1 cellular context compared by ENCODE assay signal in the genomic region with DNA sequence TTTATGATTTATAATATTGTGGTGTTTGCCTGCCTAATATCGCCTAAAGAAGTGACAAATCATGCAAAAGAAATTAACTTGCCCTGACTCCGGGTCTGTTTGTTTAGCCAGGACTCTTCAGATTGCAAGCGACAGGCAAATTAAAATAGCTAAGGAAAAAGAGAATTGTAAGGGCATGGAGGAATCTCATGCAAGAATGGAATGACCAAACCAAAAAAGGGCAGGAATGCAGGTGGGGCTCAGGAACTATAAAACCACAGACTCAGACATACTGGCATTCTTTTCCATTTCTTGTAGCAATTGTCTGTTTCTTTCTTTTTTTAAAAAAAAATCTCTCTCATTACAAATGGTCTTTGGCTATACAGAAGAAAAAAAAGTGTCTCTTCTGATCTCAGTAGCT.
TF ChIP-seq lines count a peak whose summit lies in the region.

No MANE protein-coding gene starts in this region.

TF ChIP-seq in GM23338, 12 proteins besides CTCF, POLR2A, EP300 and RAD21 (continued from another document):
- TF ChIP-seq EZH2phosphoT487 (IDR thresholded peaks at IDR 0.05; ENCODE audit: unreplicated experiment) (no peak), JUNB (IDR thresholded peaks at IDR 0.05; ENCODE audit: unreplicated experiment) (no peak), NANOG (IDR thresholded peaks at IDR 0.05; ENCODE audit: borderline replicate concordance) (no peak)
- TF ChIP-seq, protein P1, sequence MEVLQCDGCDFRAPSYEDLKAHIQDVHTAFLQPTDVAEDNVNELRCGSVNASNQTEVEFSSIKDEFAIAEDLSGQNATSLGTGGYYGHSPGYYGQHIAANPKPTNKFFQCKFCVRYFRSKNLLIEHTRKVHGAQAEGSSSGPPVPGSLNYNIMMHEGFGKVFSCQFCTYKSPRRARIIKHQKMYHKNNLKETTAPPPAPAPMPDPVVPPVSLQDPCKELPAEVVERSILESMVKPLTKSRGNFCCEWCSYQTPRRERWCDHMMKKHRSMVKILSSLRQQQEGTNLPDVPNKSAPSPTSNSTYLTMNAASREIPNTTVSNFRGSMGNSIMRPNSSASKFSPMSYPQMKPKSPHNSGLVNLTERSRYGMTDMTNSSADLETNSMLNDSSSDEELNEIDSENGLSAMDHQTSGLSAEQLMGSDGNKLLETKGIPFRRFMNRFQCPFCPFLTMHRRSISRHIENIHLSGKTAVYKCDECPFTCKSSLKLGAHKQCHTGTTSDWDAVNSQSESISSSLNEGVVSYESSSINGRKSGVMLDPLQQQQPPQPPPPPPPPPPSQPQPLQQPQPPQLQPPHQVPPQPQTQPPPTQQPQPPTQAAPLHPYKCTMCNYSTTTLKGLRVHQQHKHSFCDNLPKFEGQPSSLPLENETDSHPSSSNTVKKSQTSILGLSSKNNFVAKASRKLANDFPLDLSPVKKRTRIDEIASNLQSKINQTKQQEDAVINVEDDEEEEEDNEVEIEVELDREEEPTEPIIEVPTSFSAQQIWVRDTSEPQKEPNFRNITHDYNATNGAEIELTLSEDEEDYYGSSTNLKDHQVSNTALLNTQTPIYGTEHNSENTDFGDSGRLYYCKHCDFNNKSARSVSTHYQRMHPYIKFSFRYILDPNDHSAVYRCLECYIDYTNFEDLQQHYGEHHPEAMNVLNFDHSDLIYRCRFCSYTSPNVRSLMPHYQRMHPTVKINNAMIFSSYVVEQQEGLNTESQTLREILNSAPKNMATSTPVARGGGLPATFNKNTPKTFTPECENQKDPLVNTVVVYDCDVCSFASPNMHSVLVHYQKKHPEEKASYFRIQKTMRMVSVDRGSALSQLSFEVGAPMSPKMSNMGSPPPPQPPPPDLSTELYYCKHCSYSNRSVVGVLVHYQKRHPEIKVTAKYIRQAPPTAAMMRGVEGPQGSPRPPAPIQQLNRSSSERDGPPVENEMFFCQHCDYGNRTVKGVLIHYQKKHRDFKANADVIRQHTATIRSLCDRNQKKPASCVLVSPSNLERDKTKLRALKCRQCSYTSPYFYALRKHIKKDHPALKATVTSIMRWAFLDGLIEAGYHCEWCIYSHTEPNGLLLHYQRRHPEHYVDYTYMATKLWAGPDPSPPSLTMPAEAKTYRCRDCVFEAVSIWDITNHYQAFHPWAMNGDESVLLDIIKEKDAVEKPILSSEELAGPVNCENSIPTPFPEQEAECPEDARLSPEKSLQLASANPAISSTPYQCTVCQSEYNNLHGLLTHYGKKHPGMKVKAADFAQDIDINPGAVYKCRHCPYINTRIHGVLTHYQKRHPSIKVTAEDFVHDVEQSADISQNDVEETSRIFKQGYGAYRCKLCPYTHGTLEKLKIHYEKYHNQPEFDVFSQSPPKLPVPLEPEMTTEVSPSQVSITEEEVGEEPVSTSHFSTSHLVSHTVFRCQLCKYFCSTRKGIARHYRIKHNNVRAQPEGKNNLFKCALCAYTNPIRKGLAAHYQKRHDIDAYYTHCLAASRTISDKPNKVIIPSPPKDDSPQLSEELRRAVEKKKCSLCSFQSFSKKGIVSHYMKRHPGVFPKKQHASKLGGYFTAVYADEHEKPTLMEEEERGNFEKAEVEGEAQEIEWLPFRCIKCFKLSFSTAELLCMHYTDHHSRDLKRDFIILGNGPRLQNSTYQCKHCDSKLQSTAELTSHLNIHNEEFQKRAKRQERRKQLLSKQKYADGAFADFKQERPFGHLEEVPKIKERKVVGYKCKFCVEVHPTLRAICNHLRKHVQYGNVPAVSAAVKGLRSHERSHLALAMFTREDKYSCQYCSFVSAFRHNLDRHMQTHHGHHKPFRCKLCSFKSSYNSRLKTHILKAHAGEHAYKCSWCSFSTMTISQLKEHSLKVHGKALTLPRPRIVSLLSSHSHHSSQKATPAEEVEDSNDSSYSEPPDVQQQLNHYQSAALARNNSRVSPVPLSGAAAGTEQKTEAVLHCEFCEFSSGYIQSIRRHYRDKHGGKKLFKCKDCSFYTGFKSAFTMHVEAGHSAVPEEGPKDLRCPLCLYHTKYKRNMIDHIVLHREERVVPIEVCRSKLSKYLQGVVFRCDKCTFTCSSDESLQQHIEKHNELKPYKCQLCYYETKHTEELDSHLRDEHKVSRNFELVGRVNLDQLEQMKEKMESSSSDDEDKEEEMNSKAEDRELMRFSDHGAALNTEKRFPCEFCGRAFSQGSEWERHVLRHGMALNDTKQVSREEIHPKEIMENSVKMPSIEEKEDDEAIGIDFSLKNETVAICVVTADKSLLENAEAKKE (CRISPR knock-in tag; IDR thresholded peaks at IDR 0.05), result no peak
